In genomic region chr6:73520688-73521350, GRCh38 we compare ENCODE assay signal across 1 cellular context.
TF ChIP-seq lines count a peak whose summit lies in the region.

Gene EEF1A1 (minus strand): TSS chr6:73521032. CDS start chr6:73520026, 1,006 bp downstream.

TF ChIP-seq in HepG2, 621 proteins besides CTCF, POLR2A, EP300 and RAD21 (continued from another document and continues in another):
- TF ChIP-seq UBTF (CRISPR knock-in tag; IDR thresholded peaks at IDR 0.05) (peak; percentile 87), MAF1 (CRISPR knock-in tag; IDR thresholded peaks at IDR 0.05; ENCODE audit: borderline replicate concordance) (peak; percentile 65; the same call in 1 of the 2 replicates), CERS6 (CRISPR knock-in tag; IDR thresholded peaks at IDR 0.05) (0 out of 2 replicates have a peak, but pooled peaks have one; percentile 41), ZNF496 (CRISPR knock-in tag; IDR thresholded peaks at IDR 0.05; ENCODE audit: insufficient replicate concordance) (no peak), ZNF75D (CRISPR knock-in tag; IDR thresholded peaks at IDR 0.05; ENCODE audit: borderline replicate concordance) (0 out of 2 replicates have a peak, but pooled peaks have one; percentile 45), ZFP36L1 (CRISPR knock-in tag; IDR thresholded peaks at IDR 0.05) (0 out of 2 replicates have a peak, but pooled peaks have one; percentile 71), SRSF1 (optimal IDR thresholded peaks at IDR 0.05; ENCODE audit: low read depth, low read length) (peak; percentile 11), MAFK (conservative IDR thresholded peaks at IDR 0.05 in 1 of 2, IDR thresholded peaks at IDR 0.05 in 1 of 2; ENCODE audit: low read length in 2 of 2) (no peak), NFKBIZ (CRISPR knock-in tag; IDR thresholded peaks at IDR 0.05) (peak; percentile 54), ATF1 (CRISPR knock-in tag; IDR thresholded peaks at IDR 0.05) (peak; percentile 92), ZFP82 (CRISPR knock-in tag; IDR thresholded peaks at IDR 0.05; ENCODE audit: borderline replicate concordance) (0 out of 2 replicates have a peak, but pooled peaks have one; percentile 90), ZNF331 (CRISPR knock-in tag; IDR thresholded peaks at IDR 0.05) (peak; percentile 49; the same call in 1 of the 2 replicates), GABPB1 (CRISPR knock-in tag; IDR thresholded peaks at IDR 0.05) (peak; percentile 8), CBX1 (IDR thresholded peaks at IDR 0.05; ENCODE audit: low read depth) (peak; percentile 97), HNRNPLL (IDR thresholded peaks at IDR 0.05; ENCODE audit: low read depth, low read length, poor library complexity, severe bottlenecking) (peak; percentile 62), TCF12 (IDR thresholded peaks at IDR 0.05) (no peak), TCF12 (CRISPR knock-in tag; IDR thresholded peaks at IDR 0.05) (peak; percentile 77; the same call in 1 of the 2 replicates), ZBTB7B (CRISPR knock-in tag; IDR thresholded peaks at IDR 0.05) (no peak), ZNF747 (CRISPR knock-in tag; IDR thresholded peaks at IDR 0.05; ENCODE audit: borderline replicate concordance) (peak; percentile 2; the same call in 1 of the 2 replicates), NFE2 (CRISPR knock-in tag; IDR thresholded peaks at IDR 0.05) (0 out of 2 replicates have a peak, but pooled peaks have one; percentile 8), SIN3A (IDR thresholded peaks at IDR 0.05; ENCODE audit: borderline replicate concordance, low read depth, low read length) (peak; percentile 80; the same call in 1 of the 2 replicates), HOXA7 (CRISPR knock-in tag; IDR thresholded peaks at IDR 0.05) (0 out of 2 replicates have a peak, but pooled peaks have one; percentile 31), HOXD1 (CRISPR knock-in tag; IDR thresholded peaks at IDR 0.05) (no peak), ZNF235 (CRISPR knock-in tag; IDR thresholded peaks at IDR 0.05; ENCODE audit: borderline replicate concordance) (peak; percentile 41; the same call in 1 of the 2 replicates), ZNF251 (CRISPR knock-in tag; IDR thresholded peaks at IDR 0.05) (0 out of 2 replicates have a peak, but pooled peaks have one; percentile 20), SMAD3 (CRISPR knock-in tag; IDR thresholded peaks at IDR 0.05) (peak; percentile 59; the same call in 1 of the 2 replicates), TRAFD1 (CRISPR knock-in tag; IDR thresholded peaks at IDR 0.05; ENCODE audit: borderline replicate concordance) (no peak), ZNF691 (CRISPR knock-in tag; IDR thresholded peaks at IDR 0.05; ENCODE audit: borderline replicate concordance, low read depth) (no peak), ZNF629 (CRISPR knock-in tag; conservative IDR thresholded peaks at IDR 0.05) (no peak), PRMT3 (CRISPR knock-in tag; IDR thresholded peaks at IDR 0.05; ENCODE audit: borderline replicate concordance, low read depth) (peak; percentile 84; the same call in 1 of the 2 replicates), KDM6A (CRISPR knock-in tag; IDR thresholded peaks at IDR 0.05; ENCODE audit: low read depth) (no peak; the same call in 1 of the 2 replicates), ZNF224 (CRISPR knock-in tag; IDR thresholded peaks at IDR 0.05) (peak; percentile 71; the same call in 1 of the 2 replicates), ZNF572 (CRISPR knock-in tag; IDR thresholded peaks at IDR 0.05) (no peak), E2F1 (CRISPR knock-in tag; IDR thresholded peaks at IDR 0.05) (peak; percentile 68), NKX3-1 (CRISPR knock-in tag; IDR thresholded peaks at IDR 0.05) (peak; percentile 84; the same call in 1 of the 2 replicates), ZBTB25 (CRISPR knock-in tag; IDR thresholded peaks at IDR 0.05) (peak; percentile 77; the same call in 1 of the 2 replicates)
- TF ChIP-seq, protein P1, sequence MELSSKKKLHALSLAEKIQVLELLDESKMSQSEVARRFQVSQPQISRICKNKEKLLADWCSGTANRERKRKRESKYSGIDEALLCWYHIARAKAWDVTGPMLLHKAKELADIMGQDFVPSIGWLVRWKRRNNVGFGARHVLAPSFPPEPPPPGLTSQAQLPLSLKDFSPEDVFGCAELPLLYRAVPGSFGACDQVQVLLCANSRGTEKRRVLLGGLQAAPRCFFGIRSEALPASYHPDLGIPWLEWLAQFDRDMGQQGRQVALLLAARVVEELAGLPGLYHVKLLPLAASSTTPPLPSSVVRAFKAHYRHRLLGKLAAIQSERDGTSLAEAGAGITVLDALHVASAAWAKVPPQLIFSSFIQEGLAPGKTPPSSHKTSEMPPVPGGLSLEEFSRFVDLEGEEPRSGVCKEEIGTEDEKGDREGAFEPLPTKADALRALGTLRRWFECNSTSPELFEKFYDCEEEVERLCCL (CRISPR knock-in tag; IDR thresholded peaks at IDR 0.05; ENCODE audit: borderline replicate concordance): peak; percentile 89
- TF ChIP-seq, protein P2, sequence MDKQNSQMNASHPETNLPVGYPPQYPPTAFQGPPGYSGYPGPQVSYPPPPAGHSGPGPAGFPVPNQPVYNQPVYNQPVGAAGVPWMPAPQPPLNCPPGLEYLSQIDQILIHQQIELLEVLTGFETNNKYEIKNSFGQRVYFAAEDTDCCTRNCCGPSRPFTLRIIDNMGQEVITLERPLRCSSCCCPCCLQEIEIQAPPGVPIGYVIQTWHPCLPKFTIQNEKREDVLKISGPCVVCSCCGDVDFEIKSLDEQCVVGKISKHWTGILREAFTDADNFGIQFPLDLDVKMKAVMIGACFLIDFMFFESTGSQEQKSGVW (CRISPR knock-in tag; IDR thresholded peaks at IDR 0.05; ENCODE audit: borderline replicate concordance): peak; percentile 41; the same call in 1 of the 2 replicates
- TF ChIP-seq, protein P3, sequence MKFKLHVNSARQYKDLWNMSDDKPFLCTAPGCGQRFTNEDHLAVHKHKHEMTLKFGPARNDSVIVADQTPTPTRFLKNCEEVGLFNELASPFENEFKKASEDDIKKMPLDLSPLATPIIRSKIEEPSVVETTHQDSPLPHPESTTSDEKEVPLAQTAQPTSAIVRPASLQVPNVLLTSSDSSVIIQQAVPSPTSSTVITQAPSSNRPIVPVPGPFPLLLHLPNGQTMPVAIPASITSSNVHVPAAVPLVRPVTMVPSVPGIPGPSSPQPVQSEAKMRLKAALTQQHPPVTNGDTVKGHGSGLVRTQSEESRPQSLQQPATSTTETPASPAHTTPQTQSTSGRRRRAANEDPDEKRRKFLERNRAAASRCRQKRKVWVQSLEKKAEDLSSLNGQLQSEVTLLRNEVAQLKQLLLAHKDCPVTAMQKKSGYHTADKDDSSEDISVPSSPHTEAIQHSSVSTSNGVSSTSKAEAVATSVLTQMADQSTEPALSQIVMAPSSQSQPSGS (CRISPR knock-in tag; IDR thresholded peaks at IDR 0.05): peak; percentile 44; the same call in 1 of the 2 replicates
- TF ChIP-seq, protein P4, sequence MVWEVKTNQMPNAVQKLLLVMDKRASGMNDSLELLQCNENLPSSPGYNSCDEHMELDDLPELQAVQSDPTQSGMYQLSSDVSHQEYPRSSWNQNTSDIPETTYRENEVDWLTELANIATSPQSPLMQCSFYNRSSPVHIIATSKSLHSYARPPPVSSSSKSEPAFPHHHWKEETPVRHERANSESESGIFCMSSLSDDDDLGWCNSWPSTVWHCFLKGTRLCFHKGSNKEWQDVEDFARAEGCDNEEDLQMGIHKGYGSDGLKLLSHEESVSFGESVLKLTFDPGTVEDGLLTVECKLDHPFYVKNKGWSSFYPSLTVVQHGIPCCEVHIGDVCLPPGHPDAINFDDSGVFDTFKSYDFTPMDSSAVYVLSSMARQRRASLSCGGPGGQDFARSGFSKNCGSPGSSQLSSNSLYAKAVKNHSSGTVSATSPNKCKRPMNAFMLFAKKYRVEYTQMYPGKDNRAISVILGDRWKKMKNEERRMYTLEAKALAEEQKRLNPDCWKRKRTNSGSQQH (CRISPR knock-in tag; IDR thresholded peaks at IDR 0.05; ENCODE audit: low read depth): peak; percentile 70; the same call in 1 of the 2 replicates
